In genomic region chr12:64682572-64683277, GRCh38 we compare ENCODE assay signal across 7 cellular contexts.
DNase-seq lines count a peak whose midpoint lies in the region; ATAC-seq and TF ChIP-seq lines count a peak whose summit lies in the region.

No MANE protein-coding gene starts in this region.

- WGBS in testis, 2 donors = 69 to 78% methylated on average over 6 of the region's 6 CpGs

- CTCF ChIA-PET in HEK293 (lab: Yijun Ruan, JAX) = interaction anchor here (0.9 to 4.7 kb wide), 4 partner anchors 13 to 133 kb away, joined by 4 to 15 read pairs (median 5); no protein-coding TSS in a partner anchor

- H3K4me3 ChIP-seq in HEK293 (ENCODE audit: low read depth, low read length) (no peak overlapping the region), fibroblast of mammary gland (ENCODE audit: control insufficient read depth, low read depth, low read length) (no peak overlapping the region), testis (no peak overlapping the region)

- H3K27me3 ChIP-seq in testis = no peaks in the 10 kb centered on the region

- POLR2A ChIA-PET in HEK293 (lab: Yijun Ruan, JAX) = interaction anchor here (0.6 kb wide), 1 partner anchor 15 kb away, joined by 3 read pairs; no protein-coding TSS in a partner anchor

- no peak for TF ChIP-seq CTCF in HEK293 (tag by site-specific recombination; IDR thresholded peaks at IDR 0.05)
- no peak for TF ChIP-seq CTCF in fibroblast of mammary gland (conservative IDR thresholded peaks at IDR 0.05; ENCODE audit: control insufficient read depth, insufficient read depth, low read depth, low read length)
- TF ChIP-seq CTCF in testis (IDR thresholded peaks at IDR 0.05) = no peak

- H3K36me3 ChIP-seq in HEK293 (ENCODE audit: control insufficient read depth in 2 of 2, insufficient read depth in 1 of 2, low read length in 2 of 2) (peaks cover 6 to 12% of the 10 kb centered on the region in 2 experiments; a peak in 2 of 3 replicates), testis (ENCODE audit: low read depth, missing control alignments) (no peaks in the 10 kb centered on the region)

- H3K4me1 ChIP-seq in HEK293 (ENCODE audit: control insufficient read depth, insufficient read depth, low read length) (peaks cover 27% of the 10 kb centered on the region), testis (no peaks in the 10 kb centered on the region)

- intact Hi-C loops in testis (cut with DNase I; ENCODE audit: low total_unique reads) = no loop called here

- H3K27ac ChIP-seq in HEK293 (ENCODE audit: extremely low read depth, low read depth, low read length) (no peak overlapping the region; the same call in 1 of the 2 replicates), testis (no peak overlapping the region)

- no peak for TF ChIP-seq POLR2A in testis (IDR thresholded peaks at IDR 0.05)

- H3K9me3 ChIP-seq in HEK293 (ENCODE audit: control insufficient read depth, insufficient read depth, low read depth, low read length) (no peaks in the 10 kb centered on the region), testis (no peaks in the 10 kb centered on the region)

- DNase-seq in NCI-H748 treated with DMSO at 0.1 percent for 48 hours (lab: John Stamatoyannopoulos, UW) (peak; percentile 72), fibroblast of mammary gland (ENCODE audit: low read depth) (peak; percentile 84), smooth muscle cell of the brain vasculature (ENCODE audit: low read depth, low spot score) (peak; percentile 55), testis (no peak)

- no peak for ATAC-seq in HG03521 (IDR thresholded peaks at IDR 0.05; ENCODE audit: unreplicated experiment)
- no peak for ATAC-seq in GM21717 (IDR thresholded peaks at IDR 0.05; ENCODE audit: unreplicated experiment)

TF ChIP-seq in HEK293, 187 proteins besides CTCF, POLR2A, EP300 and RAD21 (continues in another document):
- TF ChIP-seq FEZF1 (tag by site-specific recombination; IDR thresholded peaks at IDR 0.05) = peak; percentile 89
- TF ChIP-seq ZBTB20 (tag by site-specific recombination; IDR thresholded peaks at IDR 0.05) = peak; percentile 84
- TF ChIP-seq OSR2 (tag by site-specific recombination; IDR thresholded peaks at IDR 0.05) = peak; percentile 94
- 0 out of 2 replicates have a peak, but pooled peaks have one; percentile 10 for TF ChIP-seq ZFHX2 (tag by site-specific recombination; conservative IDR thresholded peaks at IDR 0.05)
- no peak for TF ChIP-seq ZFP3 (tag by site-specific recombination; IDR thresholded peaks at IDR 0.05; ENCODE audit: low read depth)
- no peak for TF ChIP-seq ZBTB44 (tag by site-specific recombination; IDR thresholded peaks at IDR 0.05)
- TF ChIP-seq KLF10 (tag by site-specific recombination; IDR thresholded peaks at IDR 0.05) = peak; percentile 68; the same call in 1 of the 2 replicates
- no peak for TF ChIP-seq ZNF112 (tag by site-specific recombination; IDR thresholded peaks at IDR 0.05)
- TF ChIP-seq ZNF629 (tag by site-specific recombination; IDR thresholded peaks at IDR 0.05) = peak; percentile 88
- peak; percentile 36; the same call in 1 of the 2 replicates for TF ChIP-seq ZNF660 (tag by site-specific recombination; IDR thresholded peaks at IDR 0.05)
- TF ChIP-seq ZNF366 (tag by site-specific recombination; conservative IDR thresholded peaks at IDR 0.05) = peak; percentile 49
- TF ChIP-seq TSHZ1 (tag by site-specific recombination; IDR thresholded peaks at IDR 0.05; ENCODE audit: borderline replicate concordance) = peak; percentile 25; the same call in 1 of the 2 replicates
- TF ChIP-seq GLIS1 (tag by site-specific recombination; IDR thresholded peaks at IDR 0.05) = peak; percentile 19; the same call in 1 of the 2 replicates
- TF ChIP-seq, protein P1, sequence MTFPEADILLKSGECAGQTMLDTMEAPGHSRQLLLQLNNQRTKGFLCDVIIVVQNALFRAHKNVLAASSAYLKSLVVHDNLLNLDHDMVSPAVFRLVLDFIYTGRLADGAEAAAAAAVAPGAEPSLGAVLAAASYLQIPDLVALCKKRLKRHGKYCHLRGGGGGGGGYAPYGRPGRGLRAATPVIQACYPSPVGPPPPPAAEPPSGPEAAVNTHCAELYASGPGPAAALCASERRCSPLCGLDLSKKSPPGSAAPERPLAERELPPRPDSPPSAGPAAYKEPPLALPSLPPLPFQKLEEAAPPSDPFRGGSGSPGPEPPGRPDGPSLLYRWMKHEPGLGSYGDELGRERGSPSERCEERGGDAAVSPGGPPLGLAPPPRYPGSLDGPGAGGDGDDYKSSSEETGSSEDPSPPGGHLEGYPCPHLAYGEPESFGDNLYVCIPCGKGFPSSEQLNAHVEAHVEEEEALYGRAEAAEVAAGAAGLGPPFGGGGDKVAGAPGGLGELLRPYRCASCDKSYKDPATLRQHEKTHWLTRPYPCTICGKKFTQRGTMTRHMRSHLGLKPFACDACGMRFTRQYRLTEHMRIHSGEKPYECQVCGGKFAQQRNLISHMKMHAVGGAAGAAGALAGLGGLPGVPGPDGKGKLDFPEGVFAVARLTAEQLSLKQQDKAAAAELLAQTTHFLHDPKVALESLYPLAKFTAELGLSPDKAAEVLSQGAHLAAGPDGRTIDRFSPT (tag by site-specific recombination; IDR thresholded peaks at IDR 0.05) = peak; percentile 65
- no peak for TF ChIP-seq ZNF10 (tag by site-specific recombination; IDR thresholded peaks at IDR 0.05)
- TF ChIP-seq, protein P2, sequence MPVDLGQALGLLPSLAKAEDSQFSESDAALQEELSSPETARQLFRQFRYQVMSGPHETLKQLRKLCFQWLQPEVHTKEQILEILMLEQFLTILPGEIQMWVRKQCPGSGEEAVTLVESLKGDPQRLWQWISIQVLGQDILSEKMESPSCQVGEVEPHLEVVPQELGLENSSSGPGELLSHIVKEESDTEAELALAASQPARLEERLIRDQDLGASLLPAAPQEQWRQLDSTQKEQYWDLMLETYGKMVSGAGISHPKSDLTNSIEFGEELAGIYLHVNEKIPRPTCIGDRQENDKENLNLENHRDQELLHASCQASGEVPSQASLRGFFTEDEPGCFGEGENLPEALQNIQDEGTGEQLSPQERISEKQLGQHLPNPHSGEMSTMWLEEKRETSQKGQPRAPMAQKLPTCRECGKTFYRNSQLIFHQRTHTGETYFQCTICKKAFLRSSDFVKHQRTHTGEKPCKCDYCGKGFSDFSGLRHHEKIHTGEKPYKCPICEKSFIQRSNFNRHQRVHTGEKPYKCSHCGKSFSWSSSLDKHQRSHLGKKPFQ (tag by site-specific recombination; IDR thresholded peaks at IDR 0.05) = 0 out of 2 replicates have a peak, but pooled peaks have one; percentile 11
- TF ChIP-seq GFI1B (tag by site-specific recombination; IDR thresholded peaks at IDR 0.05) = peak; percentile 62; the same call in 1 of the 2 replicates
- TF ChIP-seq ZXDB (tag by site-specific recombination; IDR thresholded peaks at IDR 0.05) = no peak
- peak; percentile 49 for TF ChIP-seq ZBTB17 (tag by site-specific recombination; IDR thresholded peaks at IDR 0.05)
- TF ChIP-seq ZSCAN30 (tag by site-specific recombination; IDR thresholded peaks at IDR 0.05) = peak; percentile 76; the same call in 1 of the 2 replicates
- TF ChIP-seq ZNF558 (tag by site-specific recombination; IDR thresholded peaks at IDR 0.05) = no peak
- TF ChIP-seq ZNF19 (tag by site-specific recombination; IDR thresholded peaks at IDR 0.05; ENCODE audit: low read depth) = no peak
- no peak for TF ChIP-seq HOXD13 (CRISPR knock-in tag; IDR thresholded peaks at IDR 0.05; ENCODE audit: borderline replicate concordance)
- TF ChIP-seq IKZF3 (tag by site-specific recombination; IDR thresholded peaks at IDR 0.05) = peak; percentile 77
- no peak for TF ChIP-seq ZNF114 (tag by site-specific recombination; IDR thresholded peaks at IDR 0.05)
- TF ChIP-seq ZNF561 (tag by site-specific recombination; IDR thresholded peaks at IDR 0.05; ENCODE audit: borderline replicate concordance) = peak; percentile 49; the same call in 1 of the 2 replicates
- no peak for TF ChIP-seq SP3 (tag by site-specific recombination; IDR thresholded peaks at IDR 0.05)
- TF ChIP-seq ZIC2 (tag by site-specific recombination; IDR thresholded peaks at IDR 0.05) = peak; percentile 71
